ENCODE assay signal across 10 cellular contexts in genomic region chr11:27211370-27212127, GRCh38.
A peak's percentile ranks its signal among the peaks of the same experiment; 100 is the strongest.
DNase-seq lines count a peak whose midpoint lies in the region; ATAC-seq and TF ChIP-seq lines count a peak whose summit lies in the region.
"Had no signal": no experiment of that assay in that cellular context is flagged by ENCODE, and none has a peak within 500 bp of the region (broad histone marks: within the 10 kb centered on the region; RNA-seq: fewer than 3 reads in every experiment).

No MANE protein-coding gene starts in this region.

- TF ChIP-seq CTCF in body of pancreas (IDR thresholded peaks at IDR 0.05) = peak in 5 of 7 experiments; percentile 19 to 37 (median 30)
- peak; percentile 28 to 47 (median 33) for TF ChIP-seq CTCF in nephron (IDR thresholded peaks at IDR 0.05; ENCODE audit: unreplicated experiment in 3 of 3)

- H3K27me3 Mint-ChIP-seq in nephron (ENCODE audit: low read depth) = no peaks in the 10 kb centered on the region

- peaks cover 6% of the 10 kb centered on the region for H3K36me3 Mint-ChIP-seq in nephron (ENCODE audit: low read depth)
- H3K36me3 Mint-ChIP-seq: CD8-positive, alpha-beta T cell had no signal

- no peak overlapping the region for H3K4me3 ChIP-seq in body of pancreas

- no peaks in the 10 kb centered on the region for H3K36me3 ChIP-seq in body of pancreas (replicated peaks in 1 of 2; ENCODE audit: insufficient read depth in 1 of 2, low read depth in 2 of 2)

- no peak for TF ChIP-seq POLR2A in body of pancreas (IDR thresholded peaks at IDR 0.05)

- H3K9me3 ChIP-seq in body of pancreas = no peaks in the 10 kb centered on the region

- intact Hi-C loops in body of pancreas (cut with DNase I) = no loop called here

- peaks cover 82% of the 10 kb centered on the region for H3K4me1 Mint-ChIP-seq in nephron

- H3K27ac Mint-ChIP-seq in nephron = peak overlapping the region in 2 of 3 experiments; percentile 89 to 96
- H3K27ac Mint-ChIP-seq: CD8-positive, alpha-beta T cell had no signal

- no peaks in the 10 kb centered on the region for H3K9me3 Mint-ChIP-seq in nephron
- H3K9me3 Mint-ChIP-seq: CD8-positive, alpha-beta T cell had no signal

- H3K27ac ChIP-seq in body of pancreas = no peak overlapping the region

- no peak overlapping the region for H3K4me3 Mint-ChIP-seq in nephron
- H3K4me3 Mint-ChIP-seq: CD8-positive, alpha-beta T cell had no signal

- no peaks in the 10 kb centered on the region for H3K27me3 ChIP-seq in body of pancreas

- DNase-seq in NCI-H748 (lab: John Stamatoyannopoulos, UW; ENCODE audit: unreplicated experiment) = peak; percentile 25
- DNase-seq in NCI-H748 treated with DMSO at 0.1 percent for 48 hours (lab: John Stamatoyannopoulos, UW) = no peak
- DNase-seq in HT-29 (ENCODE audit: low spot score) = peak; percentile 49
- no peak for DNase-seq in body of pancreas
- no peak for DNase-seq in SHP77 treated with DMSO at 0.1 percent for 48 hours (lab: John Stamatoyannopoulos, UW)
- DNase-seq in COLO829 (ENCODE audit: low spot score) = no peak
- DNase-seq: CD8-positive, alpha-beta T cell; kidney glomerular epithelial cell had no signal

- 86 to 89% methylated on average over 8 of the region's 8 CpGs for WGBS in body of pancreas, 2 donors

- peaks cover 31% of the 10 kb centered on the region for H3K4me1 ChIP-seq in body of pancreas

- ATAC-seq in body of pancreas = no peak
- no peak for ATAC-seq in HG02885 (IDR thresholded peaks at IDR 0.05; ENCODE audit: poor library complexity, unreplicated experiment)
- ATAC-seq: CD8-positive, alpha-beta T cell had no signal

Comparison
In these comparisons a context has a peak if more than half of its experiments do, and no peak if none do; other contexts are left out.
1. DNase-seq: peak in NCI-H748 (single experiment) and HT-29 (single experiment); none in NCI-H748 treated with DMSO at 0.1 percent for 48 hours (single experiment), body of pancreas (0 of 4), SHP77 treated with DMSO at 0.1 percent for 48 hours (single experiment) and COLO829 (single experiment).